In the genomic region with DNA sequence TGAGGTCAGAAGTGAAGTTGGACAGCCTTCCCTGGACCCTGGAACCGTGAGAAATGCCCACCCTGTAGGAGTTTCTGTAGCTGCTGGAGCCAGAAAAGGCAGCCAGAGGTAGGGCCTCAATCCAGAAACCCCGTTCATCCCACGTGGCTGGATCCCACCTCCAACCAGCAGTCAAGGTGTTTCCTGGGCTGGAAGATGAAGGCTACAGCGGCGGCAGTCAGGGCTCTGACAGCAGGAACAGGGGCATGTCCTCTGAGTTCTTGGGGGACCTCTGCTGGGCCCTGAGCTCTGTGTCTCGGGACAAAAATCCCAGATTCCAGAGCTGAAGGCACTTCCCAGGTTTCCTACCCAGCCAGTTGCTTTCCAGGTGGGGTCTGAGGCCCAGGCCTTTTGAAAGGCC, we compare ENCODE assay signal across 1 cellular context.
TF ChIP-seq lines count a peak whose summit lies in the region.

No MANE protein-coding gene starts in this region.

TF ChIP-seq in H1, 55 proteins besides CTCF, POLR2A, EP300 and RAD21:
- TF ChIP-seq, protein P1, sequence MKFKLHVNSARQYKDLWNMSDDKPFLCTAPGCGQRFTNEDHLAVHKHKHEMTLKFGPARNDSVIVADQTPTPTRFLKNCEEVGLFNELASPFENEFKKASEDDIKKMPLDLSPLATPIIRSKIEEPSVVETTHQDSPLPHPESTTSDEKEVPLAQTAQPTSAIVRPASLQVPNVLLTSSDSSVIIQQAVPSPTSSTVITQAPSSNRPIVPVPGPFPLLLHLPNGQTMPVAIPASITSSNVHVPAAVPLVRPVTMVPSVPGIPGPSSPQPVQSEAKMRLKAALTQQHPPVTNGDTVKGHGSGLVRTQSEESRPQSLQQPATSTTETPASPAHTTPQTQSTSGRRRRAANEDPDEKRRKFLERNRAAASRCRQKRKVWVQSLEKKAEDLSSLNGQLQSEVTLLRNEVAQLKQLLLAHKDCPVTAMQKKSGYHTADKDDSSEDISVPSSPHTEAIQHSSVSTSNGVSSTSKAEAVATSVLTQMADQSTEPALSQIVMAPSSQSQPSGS (IDR thresholded peaks at IDR 0.05; ENCODE audit: low read length): no peak
- TF ChIP-seq, protein P2, sequence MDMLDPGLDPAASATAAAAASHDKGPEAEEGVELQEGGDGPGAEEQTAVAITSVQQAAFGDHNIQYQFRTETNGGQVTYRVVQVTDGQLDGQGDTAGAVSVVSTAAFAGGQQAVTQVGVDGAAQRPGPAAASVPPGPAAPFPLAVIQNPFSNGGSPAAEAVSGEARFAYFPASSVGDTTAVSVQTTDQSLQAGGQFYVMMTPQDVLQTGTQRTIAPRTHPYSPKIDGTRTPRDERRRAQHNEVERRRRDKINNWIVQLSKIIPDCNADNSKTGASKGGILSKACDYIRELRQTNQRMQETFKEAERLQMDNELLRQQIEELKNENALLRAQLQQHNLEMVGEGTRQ (IDR thresholded peaks at IDR 0.05; ENCODE audit: low read length): no peak
- no peak for TF ChIP-seq SP1 (IDR thresholded peaks at IDR 0.05; ENCODE audit: low read depth, low read length)
- no peak for TF ChIP-seq TCF12 (IDR thresholded peaks at IDR 0.05; ENCODE audit: low read depth, low read length)
- no peak for TF ChIP-seq RXRA (IDR thresholded peaks at IDR 0.05; ENCODE audit: insufficient read depth, low read depth, low read length)
- TF ChIP-seq RNF2 (IDR thresholded peaks at IDR 0.05; ENCODE audit: borderline replicate concordance, low read depth, low read length, missing control alignments, poor library complexity, severe bottlenecking): no peak
- TF ChIP-seq SUZ12 (IDR thresholded peaks at IDR 0.05; ENCODE audit: low read length): no peak
- no peak for TF ChIP-seq CBX5 (IDR thresholded peaks at IDR 0.05; ENCODE audit: low read depth, low read length)
- TF ChIP-seq RBBP5 (IDR thresholded peaks at IDR 0.05; ENCODE audit: borderline replicate concordance, low read depth, low read length): no peak
- no peak for TF ChIP-seq EGR1 (IDR thresholded peaks at IDR 0.05; ENCODE audit: borderline replicate concordance, low read depth, low read length)
- TF ChIP-seq, protein P3, sequence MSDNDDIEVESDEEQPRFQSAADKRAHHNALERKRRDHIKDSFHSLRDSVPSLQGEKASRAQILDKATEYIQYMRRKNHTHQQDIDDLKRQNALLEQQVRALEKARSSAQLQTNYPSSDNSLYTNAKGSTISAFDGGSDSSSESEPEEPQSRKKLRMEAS (IDR thresholded peaks at IDR 0.05): no peak
- TF ChIP-seq PHF8 (conservative IDR thresholded peaks at IDR 0.05; ENCODE audit: low read depth, low read length): no peak
- TF ChIP-seq SRF (IDR thresholded peaks at IDR 0.05; ENCODE audit: low read depth, low read length): no peak
- no peak for TF ChIP-seq POLR2AphosphoS5 (IDR thresholded peaks at IDR 0.05; ENCODE audit: low read depth, low read length)
- TF ChIP-seq, protein P4, sequence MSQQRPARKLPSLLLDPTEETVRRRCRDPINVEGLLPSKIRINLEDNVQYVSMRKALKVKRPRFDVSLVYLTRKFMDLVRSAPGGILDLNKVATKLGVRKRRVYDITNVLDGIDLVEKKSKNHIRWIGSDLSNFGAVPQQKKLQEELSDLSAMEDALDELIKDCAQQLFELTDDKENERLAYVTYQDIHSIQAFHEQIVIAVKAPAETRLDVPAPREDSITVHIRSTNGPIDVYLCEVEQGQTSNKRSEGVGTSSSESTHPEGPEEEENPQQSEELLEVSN (IDR thresholded peaks at IDR 0.05): no peak
